Comparison of ENCODE assay signal across 29 cellular contexts in the genomic region with DNA sequence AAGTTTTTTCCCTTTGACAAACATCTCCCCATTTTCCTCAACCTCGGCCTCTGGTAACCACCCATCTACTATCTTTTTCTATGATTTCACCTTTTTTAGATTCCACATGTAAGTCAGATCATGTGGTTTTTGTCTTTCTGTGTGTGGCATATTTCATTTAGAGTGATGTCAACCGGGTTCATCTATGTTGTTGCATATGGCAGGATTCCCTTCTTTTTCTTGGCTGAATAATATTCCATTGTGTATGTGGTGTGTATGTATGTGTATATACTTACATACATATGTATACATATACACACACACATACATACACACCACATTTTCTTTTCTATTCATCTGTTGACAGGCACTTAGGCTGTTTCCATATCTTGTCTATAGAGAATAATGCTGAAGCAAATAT.
"Had no signal": no experiment of that assay in that cellular context is flagged by ENCODE, and none has a peak within 500 bp of the region (broad histone marks: within the 10 kb centered on the region; RNA-seq: fewer than 3 reads in every experiment).

No MANE protein-coding gene starts in this region.

- H3K79me2 ChIP-seq: hepatocyte had no signal

- H3K4me3 ChIP-seq: colonic mucosa, coronary artery, dorsolateral prefrontal cortex, esophagus muscularis mucosa, esophagus squamous epithelium, gastrocnemius medialis, gastroesophageal sphincter, heart left ventricle, heart right ventricle, hepatocyte had no signal

- H3K4me1 ChIP-seq: colonic mucosa, esophagus muscularis mucosa, esophagus squamous epithelium, foreskin keratinocyte, gastrocnemius medialis, gastroesophageal sphincter, heart left ventricle, heart right ventricle had no signal

- H3K4me3 Mint-ChIP-seq: dendritic cell treated with granulocyte-macrophage colony-stimulating factor and Interleukin-4, amounts not matched to agents 40 ng/mL and 50 ng/mL, for 4 days; effector memory CD8-positive, alpha-beta T cell; endodermal cell had no signal

- H3K36me3 ChIP-seq: colonic mucosa, esophagus muscularis mucosa, esophagus squamous epithelium, gastrocnemius medialis, gastroesophageal sphincter, heart left ventricle, heart right ventricle had no signal

- H3K27me3 Mint-ChIP-seq: dendritic cell treated with granulocyte-macrophage colony-stimulating factor and Interleukin-4, amounts not matched to agents 40 ng/mL and 50 ng/mL, for 4 days had no signal

- H3K9me3 Mint-ChIP-seq: dendritic cell treated with granulocyte-macrophage colony-stimulating factor and Interleukin-4, amounts not matched to agents 40 ng/mL and 50 ng/mL, for 4 days; effector memory CD8-positive, alpha-beta T cell; endodermal cell had no signal

- ATAC-seq: effector memory CD8-positive, alpha-beta T cell; esophagus mucosa; foreskin keratinocyte; gastrocnemius medialis; gastroesophageal sphincter; heart left ventricle; heart right ventricle had no signal

- DNase-seq: colonic mucosa; cortex of kidney; dermis blood vessel endothelial cell; dorsolateral prefrontal cortex; effector CD4-positive, alpha-beta T cell; effector CD8-positive, alpha-beta T cell; effector memory CD4-positive, alpha-beta T cell; effector memory CD8-positive, alpha-beta T cell; endodermal cell; erythroblast; esophagus squamous epithelium; foreskin fibroblast; foreskin keratinocyte; foreskin melanocyte; gastrocnemius medialis; glutamatergic neuron; head of caudate nucleus; heart left ventricle; heart right ventricle had no signal

- H3K4me2 ChIP-seq: hepatocyte had no signal

- H3K27ac Mint-ChIP-seq: dendritic cell treated with granulocyte-macrophage colony-stimulating factor and Interleukin-4, amounts not matched to agents 40 ng/mL and 50 ng/mL, for 4 days; effector memory CD8-positive, alpha-beta T cell; endodermal cell had no signal

- H3K9me3 ChIP-seq: colonic mucosa, esophagus muscularis mucosa, esophagus squamous epithelium, gastrocnemius medialis, gastroesophageal sphincter, heart left ventricle had no signal

- H3K27ac ChIP-seq: colonic mucosa, coronary artery, dorsolateral prefrontal cortex, epithelial cell of prostate, esophagus muscularis mucosa, esophagus squamous epithelium, foreskin keratinocyte, gastrocnemius medialis, gastroesophageal sphincter, heart left ventricle, heart right ventricle, hepatocyte had no signal

- H3K27me3 ChIP-seq: colonic mucosa, esophagus muscularis mucosa, esophagus squamous epithelium, foreskin keratinocyte, gastrocnemius medialis, gastroesophageal sphincter, heart left ventricle, heart right ventricle, hepatocyte had no signal

- H2AFZ ChIP-seq: hepatocyte had no signal

- FAIRE-seq: endometrium, endothelial cell of umbilical vein, frontal cortex had no signal

- H3K4me1 Mint-ChIP-seq: endodermal cell had no signal
